ENCODE assay signal across 8 cellular contexts in genomic region chr1:228515200-228515834, GRCh38. TPM values are rescaled to one million over a fixed set of nuclear protein-coding genes. Genes with fewer than 3 reads are reported as not detected.
DNase-seq lines count a peak whose midpoint lies in the region; ATAC-seq lines count a peak whose summit lies in the region.

No MANE protein-coding gene starts in this region.

- intact Hi-C loops in cardiac septum (cut with DNase I), result no loop called here
- intact Hi-C loops in aorta (cut with DNase I), result loop anchor here in 1 of 2 donors (5.0 kb wide), 1 partner anchor 388 kb away; no protein-coding TSS in a partner anchor

- DNase-seq in stimulated activated CD4-positive, alpha-beta T cell treated with anti-CD3 and anti-CD28 coated beads, Interleukin-4, amount 100 ng/mL, for 24 hours, result peak; percentile 41
- DNase-seq in stimulated activated CD4-positive, alpha-beta T cell treated with anti-CD3 and anti-CD28 coated beads, Interleukin-4, amount 100 ng/mL, for 1 hour, result no peak
- DNase-seq in NCI-H1694 treated with DMSO at 0.1 percent for 48 hours (lab: John Stamatoyannopoulos, UW) (peak; percentile 61), cardiac septum (ENCODE audit: low spot score) (peak; percentile 55), smooth muscle cell of the brain vasculature (ENCODE audit: low read depth, low spot score) (peak; percentile 15), aorta (no peak)
- DNase-seq in activated T-cell treated with anti-CD3 and anti-CD28 coated beads, Interleukin-2, amount 50 U/mL, for 72 hours, result peak; percentile 40 to 45

- no peaks in the 10 kb centered on the region for H3K9me3 ChIP-seq in aorta (ENCODE audit: control insufficient read depth, low read length)

- H3K27me3 ChIP-seq in aorta (ENCODE audit: control insufficient read depth in 1 of 2, insufficient read depth in 2 of 2, low read length in 1 of 2), result no peaks in the 10 kb centered on the region

- no peak overlapping the region for H3K27ac Mint-ChIP-seq in activated T-cell treated with anti-CD3 and anti-CD28 coated beads, Interleukin-2, amount 50 U/mL, for 72 hours

- 38 to 45% methylated on average over 2 of the region's 2 CpGs for WGBS in aorta, 2 donors

- H3K4me3 ChIP-seq in aorta (ENCODE audit: low read length in 2 of 2), result no peak overlapping the region

- no peaks in the 10 kb centered on the region for H3K36me3 ChIP-seq in aorta (ENCODE audit: control insufficient read depth in 1 of 2, insufficient read depth in 2 of 2, low read length in 1 of 2)

- H3K4me3 Mint-ChIP-seq in activated T-cell treated with anti-CD3 and anti-CD28 coated beads, Interleukin-2, amount 50 U/mL, for 72 hours, result no peak overlapping the region

- peaks cover 47% of the 10 kb centered on the region for H3K27me3 Mint-ChIP-seq in activated T-cell treated with anti-CD3 and anti-CD28 coated beads, Interleukin-2, amount 50 U/mL, for 72 hours (ENCODE audit: low read depth)

- peak; percentile 58 to 61 for ATAC-seq in activated T-cell treated with anti-CD3 and anti-CD28 coated beads, Interleukin-2, amount 50 U/mL, for 72 hours (replicated peaks in 1 of 2)
- no peak for ATAC-seq in aorta (ENCODE audit: low FRiP score)
- no peak for ATAC-seq in GM19455 (IDR thresholded peaks at IDR 0.05; ENCODE audit: unreplicated experiment)

- H3K4me1 Mint-ChIP-seq in activated T-cell treated with anti-CD3 and anti-CD28 coated beads, Interleukin-2, amount 50 U/mL, for 72 hours (ENCODE audit: low read depth), result peaks cover 12% of the 10 kb centered on the region

- H3K4me1 ChIP-seq in aorta (ENCODE audit: control insufficient read depth in 1 of 2, insufficient read depth in 2 of 2, low read length in 2 of 2), result no peaks in the 10 kb centered on the region

- no peaks in the 10 kb centered on the region for H3K36me3 Mint-ChIP-seq in activated T-cell treated with anti-CD3 and anti-CD28 coated beads, Interleukin-2, amount 50 U/mL, for 72 hours (ENCODE audit: insufficient read depth in 2 of 2)

- no peaks in the 10 kb centered on the region for H3K9me3 Mint-ChIP-seq in activated T-cell treated with anti-CD3 and anti-CD28 coated beads, Interleukin-2, amount 50 U/mL, for 72 hours

- no peak overlapping the region for H3K27ac ChIP-seq in aorta (ENCODE audit: low read depth in 1 of 2, low read length in 2 of 2)

RNA-seq across cellular contexts. Expression of gene RNF187, which starts 28.1 kb away (rescaled TPM):
- 100 to 1,000 TPM; 306 to 339 TPM for total RNA-seq in activated T-cell treated with anti-CD3 and anti-CD28 coated beads, Interleukin-2, amount 50 U/mL, for 72 hours
- total RNA-seq in cardiac septum, result 83.2 TPM
- 10 to 100 TPM; 52.4 to 94.0 TPM for total RNA-seq in aorta
- polyA plus RNA-seq in aorta, result 10 to 100 TPM; 22.8 to 28.5 TPM

Comparison
In these comparisons a context has a peak if more than half of its experiments do, and no peak if none do; other contexts are left out.
1. DNase-seq: peak in stimulated activated CD4-positive, alpha-beta T cell treated with anti-CD3 and anti-CD28 coated beads, Interleukin-4, amount 100 ng/mL, for 24 hours (single experiment), NCI-H1694 treated with DMSO at 0.1 percent for 48 hours (single experiment), activated T-cell treated with anti-CD3 and anti-CD28 coated beads, Interleukin-2, amount 50 U/mL, for 72 hours (2 of 2), cardiac septum (single experiment) and smooth muscle cell of the brain vasculature (single experiment); none in stimulated activated CD4-positive, alpha-beta T cell treated with anti-CD3 and anti-CD28 coated beads, Interleukin-4, amount 100 ng/mL, for 1 hour (single experiment) and aorta (0 of 2).
2. ATAC-seq: peak in activated T-cell treated with anti-CD3 and anti-CD28 coated beads, Interleukin-2, amount 50 U/mL, for 72 hours (2 of 2); none in aorta (single experiment) and GM19455 (single experiment).